15 cellular contexts compared by ENCODE assay signal in the genomic region with DNA sequence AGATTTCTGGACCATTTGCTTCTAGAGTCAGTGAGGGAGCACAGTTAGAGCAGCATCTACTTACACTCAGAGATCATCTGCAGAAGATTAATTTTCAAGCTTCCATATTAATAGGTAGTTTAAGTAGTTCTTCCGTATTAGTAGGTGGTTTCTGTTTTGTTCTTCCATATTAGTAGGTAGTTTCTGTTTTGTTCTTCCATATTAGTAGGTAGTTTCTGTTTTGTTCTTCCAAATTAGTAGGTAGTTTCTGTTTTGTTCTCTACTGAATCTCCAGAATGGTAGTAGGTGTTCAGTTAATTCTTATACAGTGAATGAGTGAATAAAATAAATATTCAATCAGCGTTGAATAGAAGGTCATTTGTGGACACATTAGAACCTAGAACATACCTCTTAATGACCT.
DNase-seq lines count a peak whose midpoint lies in the region; ATAC-seq and TF ChIP-seq lines count a peak whose summit lies in the region.
"Had no signal": no experiment of that assay in that cellular context is flagged by ENCODE, and none has a peak within 500 bp of the region (broad histone marks: within the 10 kb centered on the region; RNA-seq: fewer than 3 reads in every experiment).

No MANE protein-coding gene starts in this region.

- ATAC-seq in activated CD8-positive, alpha-beta T cell treated with anti-CD3 and anti-CD28 coated beads for 36 hours, result peak; percentile 51
- ATAC-seq in activated CD8-positive, alpha-beta T cell treated with anti-CD3 and anti-CD28 coated beads, Interleukin-2, amount 10 ng/mL, durations not matched to agents 7 days and 5 days, result no peak
- ATAC-seq in GM21528 (IDR thresholded peaks at IDR 0.05; ENCODE audit: low FRiP score, unreplicated experiment) (peak; percentile 72), HG03108 (IDR thresholded peaks at IDR 0.05; ENCODE audit: unreplicated experiment) (peak; percentile 58), left cardiac atrium (no peak)
- ATAC-seq in natural killer cell treated with Interleukin-12 subunit alpha and Interleukin-12 subunit beta and Interleukin-15 and Interleukin-18, amount 100 ng/mL, for 72 hours, result peak; percentile 67 to 88
- ATAC-seq: K562, WTC11 had no signal

- intact Hi-C loops in activated CD8-positive, alpha-beta T cell treated with anti-CD3 and anti-CD28 coated beads for 36 hours (cut with micrococcal nuclease), result no loop called here
- intact Hi-C loops in head of caudate nucleus (cut with DNase I) (no loop called here), left cardiac atrium (cut with DNase I) (no loop called here)

- H3K27ac Mint-ChIP-seq in activated CD8-positive, alpha-beta T cell treated with anti-CD3 and anti-CD28 coated beads for 36 hours, result no peak overlapping the region
- no peak overlapping the region for H3K27ac Mint-ChIP-seq in activated CD8-positive, alpha-beta T cell treated with anti-CD3 and anti-CD28 coated beads, Interleukin-2, amount 10 ng/mL, durations not matched to agents 7 days and 5 days
- H3K27ac Mint-ChIP-seq in natural killer cell treated with Interleukin-12 subunit alpha and Interleukin-12 subunit beta and Interleukin-15 and Interleukin-18, amount 100 ng/mL, for 72 hours, result peak overlapping the region; percentile 72 to 93

- CTCF ChIA-PET in activated CD8-positive, alpha-beta T cell treated with anti-CD3 and anti-CD28 coated beads for 36 hours (lab: Charles Lee), result no interaction called here
- CTCF ChIA-PET in activated CD8-positive, alpha-beta T cell treated with anti-CD3 and anti-CD28 coated beads, Interleukin-2, amount 10 ng/mL, durations not matched to agents 7 days and 5 days (lab: Charles Lee), result no interaction called here

- no peak for DNase-seq in activated CD8-positive, alpha-beta T cell treated with anti-CD3 and anti-CD28 coated beads for 36 hours
- DNase-seq in activated CD8-positive, alpha-beta T cell treated with anti-CD3 and anti-CD28 coated beads, Interleukin-2, amount 10 ng/mL, durations not matched to agents 7 days and 5 days, result no peak
- no peak for DNase-seq in natural killer cell treated with Interleukin-12 subunit alpha and Interleukin-12 subunit beta and Interleukin-15 and Interleukin-18, amount 100 ng/mL, for 72 hours (ENCODE audit: low spot score)
- DNase-seq in head of caudate nucleus (no peak), islet precursor cell (no peak), left cardiac atrium (no peak)
- DNase-seq: activated effector memory CD4-positive, alpha-beta T cell treated with anti-CD3 and anti-CD28 coated beads, Interleukin-2, amount 50 U/mL, for 16 hours; NCI-H187; NK-92 treated with Interleukin-12 subunit alpha and Interleukin-12 subunit beta, amount 100 ng/mL, for 24 hours; transverse colon had no signal

- no peaks in the 10 kb centered on the region for H3K27me3 Mint-ChIP-seq in activated CD8-positive, alpha-beta T cell treated with anti-CD3 and anti-CD28 coated beads for 36 hours
- H3K27me3 Mint-ChIP-seq in activated CD8-positive, alpha-beta T cell treated with anti-CD3 and anti-CD28 coated beads, Interleukin-2, amount 10 ng/mL, durations not matched to agents 7 days and 5 days (ENCODE audit: low read depth), result no peaks in the 10 kb centered on the region
- H3K27me3 Mint-ChIP-seq in natural killer cell treated with Interleukin-12 subunit alpha and Interleukin-12 subunit beta and Interleukin-15 and Interleukin-18, amount 100 ng/mL, for 72 hours, result no peaks in the 10 kb centered on the region

- no peak for TF ChIP-seq CTCF in activated CD8-positive, alpha-beta T cell treated with anti-CD3 and anti-CD28 coated beads for 36 hours (IDR thresholded peaks at IDR 0.05)

- peaks cover 5% of the 10 kb centered on the region for H3K9me3 Mint-ChIP-seq in activated CD8-positive, alpha-beta T cell treated with anti-CD3 and anti-CD28 coated beads for 36 hours
- no peaks in the 10 kb centered on the region for H3K9me3 Mint-ChIP-seq in activated CD8-positive, alpha-beta T cell treated with anti-CD3 and anti-CD28 coated beads, Interleukin-2, amount 10 ng/mL, durations not matched to agents 7 days and 5 days (ENCODE audit: insufficient read depth)
- no peaks in the 10 kb centered on the region for H3K9me3 Mint-ChIP-seq in natural killer cell treated with Interleukin-12 subunit alpha and Interleukin-12 subunit beta and Interleukin-15 and Interleukin-18, amount 100 ng/mL, for 72 hours

- no peak overlapping the region for H3K4me3 Mint-ChIP-seq in activated CD8-positive, alpha-beta T cell treated with anti-CD3 and anti-CD28 coated beads for 36 hours
- no peak overlapping the region for H3K4me3 Mint-ChIP-seq in activated CD8-positive, alpha-beta T cell treated with anti-CD3 and anti-CD28 coated beads, Interleukin-2, amount 10 ng/mL, durations not matched to agents 7 days and 5 days
- peak overlapping the region; percentile 53 for H3K4me3 Mint-ChIP-seq in natural killer cell treated with Interleukin-12 subunit alpha and Interleukin-12 subunit beta and Interleukin-15 and Interleukin-18, amount 100 ng/mL, for 72 hours
- H3K4me3 Mint-ChIP-seq: neural crest cell, WTC11 had no signal

- H3K4me1 Mint-ChIP-seq in activated CD8-positive, alpha-beta T cell treated with anti-CD3 and anti-CD28 coated beads for 36 hours (ENCODE audit: low read depth), result peaks cover 15% of the 10 kb centered on the region
- peaks cover 8% of the 10 kb centered on the region for H3K4me1 Mint-ChIP-seq in activated CD8-positive, alpha-beta T cell treated with anti-CD3 and anti-CD28 coated beads, Interleukin-2, amount 10 ng/mL, durations not matched to agents 7 days and 5 days (ENCODE audit: low read depth)
- peaks cover 10 to 21% of the 10 kb centered on the region in 2 donors for H3K4me1 Mint-ChIP-seq in natural killer cell treated with Interleukin-12 subunit alpha and Interleukin-12 subunit beta and Interleukin-15 and Interleukin-18, amount 100 ng/mL, for 72 hours (ENCODE audit: low read depth in 2 of 2)
- H3K4me1 Mint-ChIP-seq: neural crest cell had no signal

- POLR2A ChIA-PET in activated CD8-positive, alpha-beta T cell treated with anti-CD3 and anti-CD28 coated beads for 36 hours (lab: Charles Lee), result no interaction called here
- POLR2A ChIA-PET in activated CD8-positive, alpha-beta T cell treated with anti-CD3 and anti-CD28 coated beads, Interleukin-2, amount 10 ng/mL, durations not matched to agents 7 days and 5 days (lab: Charles Lee), result interaction anchor here (0.5 kb wide), 1 partner anchor 327 kb away, joined by 3 read pairs; no protein-coding TSS in a partner anchor

- peaks cover 3% of the 10 kb centered on the region for H3K36me3 Mint-ChIP-seq in activated CD8-positive, alpha-beta T cell treated with anti-CD3 and anti-CD28 coated beads for 36 hours (ENCODE audit: low read depth)
- H3K36me3 Mint-ChIP-seq in activated CD8-positive, alpha-beta T cell treated with anti-CD3 and anti-CD28 coated beads, Interleukin-2, amount 10 ng/mL, durations not matched to agents 7 days and 5 days (ENCODE audit: low read depth), result no peaks in the 10 kb centered on the region
- no peaks in the 10 kb centered on the region for H3K36me3 Mint-ChIP-seq in natural killer cell treated with Interleukin-12 subunit alpha and Interleukin-12 subunit beta and Interleukin-15 and Interleukin-18, amount 100 ng/mL, for 72 hours
- H3K36me3 Mint-ChIP-seq: WTC11 had no signal

Comparison
In these comparisons a context has a peak if more than half of its experiments do, and no peak if none do; other contexts are left out.
1. ATAC-seq: peak in activated CD8-positive, alpha-beta T cell treated with anti-CD3 and anti-CD28 coated beads for 36 hours (single experiment), GM21528 (single experiment), HG03108 (single experiment) and natural killer cell treated with Interleukin-12 subunit alpha and Interleukin-12 subunit beta and Interleukin-15 and Interleukin-18, amount 100 ng/mL, for 72 hours (2 of 2); none in activated CD8-positive, alpha-beta T cell treated with anti-CD3 and anti-CD28 coated beads, Interleukin-2, amount 10 ng/mL, durations not matched to agents 7 days and 5 days (single experiment) and left cardiac atrium (0 of 2).
2. H3K27ac Mint-ChIP-seq: peak in natural killer cell treated with Interleukin-12 subunit alpha and Interleukin-12 subunit beta and Interleukin-15 and Interleukin-18, amount 100 ng/mL, for 72 hours (2 of 2); none in activated CD8-positive, alpha-beta T cell treated with anti-CD3 and anti-CD28 coated beads for 36 hours (single experiment) and activated CD8-positive, alpha-beta T cell treated with anti-CD3 and anti-CD28 coated beads, Interleukin-2, amount 10 ng/mL, durations not matched to agents 7 days and 5 days (single experiment).